1 cellular context compared by ENCODE assay signal in genomic region chr16:15703029-15703736, GRCh38.
A peak's percentile ranks its signal among the peaks of the same experiment; 100 is the strongest.
TF ChIP-seq lines count a peak whose summit lies in the region.

No MANE protein-coding gene starts in this region.

TF ChIP-seq in HepG2, 621 proteins besides CTCF, POLR2A, EP300 and RAD21 (continued from another document):
- TF ChIP-seq AHDC1 (CRISPR knock-in tag; IDR thresholded peaks at IDR 0.05; ENCODE audit: borderline replicate concordance) (0 out of 2 replicates have a peak, but pooled peaks have one; percentile 19), POGZ (CRISPR knock-in tag; IDR thresholded peaks at IDR 0.05) (no peak)
